13 cellular contexts compared by ENCODE assay signal in the genomic region with DNA sequence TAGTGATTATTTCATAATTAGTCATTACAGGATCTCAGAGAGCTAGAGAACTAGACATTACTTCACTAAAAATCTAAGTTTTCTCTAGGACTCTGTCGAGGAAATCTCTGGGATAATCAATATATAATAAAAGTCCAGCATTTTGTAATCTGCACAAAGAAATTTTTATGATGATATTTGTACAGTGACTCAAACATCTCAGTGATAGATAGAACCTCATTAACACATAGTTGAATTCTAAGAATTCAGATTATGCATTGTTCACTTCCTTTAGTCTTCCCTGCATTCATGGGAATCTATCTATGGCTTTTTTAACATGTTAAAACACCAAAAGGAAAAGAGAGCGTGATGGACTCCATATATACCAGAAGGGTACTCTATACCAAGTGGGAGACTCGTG.
"Had no signal": no experiment of that assay in that cellular context is flagged by ENCODE, and none has a peak within 500 bp of the region (broad histone marks: within the 10 kb centered on the region; RNA-seq: fewer than 3 reads in every experiment).

No MANE protein-coding gene starts in this region.

- H3K9me3 ChIP-seq: gastrocnemius medialis, transverse colon had no signal

- H3K36me3 Mint-ChIP-seq: naive B cell had no signal

- H3K9me3 Mint-ChIP-seq: activated naive CD8-positive, alpha-beta T cell treated with anti-CD3 and anti-CD28 coated beads, Interleukin-2, amount 10 ng/mL, durations not matched to agents 7 days and 5 days; mesothelial cell of epicardium; naive B cell had no signal

- ATAC-seq: activated CD4-positive, alpha-beta T cell treated with anti-CD3 and anti-CD28 coated beads for 36 hours; activated CD8-positive, alpha-beta T cell treated with anti-CD3 and anti-CD28 coated beads, Interleukin-2, amount 10 ng/mL, durations not matched to agents 7 days and 5 days; gastrocnemius medialis had no signal

- H3K27ac Mint-ChIP-seq: activated CD4-positive, alpha-beta T cell treated with anti-CD3 and anti-CD28 coated beads for 36 hours; activated CD8-positive, alpha-beta T cell treated with anti-CD3 and anti-CD28 coated beads, Interleukin-2, amount 10 ng/mL, durations not matched to agents 7 days and 5 days; activated naive CD8-positive, alpha-beta T cell treated with anti-CD3 and anti-CD28 coated beads, Interleukin-2, amount 10 ng/mL, durations not matched to agents 7 days and 5 days; mesothelial cell of epicardium had no signal

- H3K27me3 Mint-ChIP-seq: activated CD4-positive, alpha-beta T cell treated with anti-CD3 and anti-CD28 coated beads for 36 hours; activated naive CD8-positive, alpha-beta T cell treated with anti-CD3 and anti-CD28 coated beads, Interleukin-2, amount 10 ng/mL, durations not matched to agents 7 days and 5 days; naive B cell had no signal

- H3K27me3 ChIP-seq: cardiac muscle cell, gastrocnemius medialis, transverse colon had no signal

- H3K4me3 Mint-ChIP-seq: activated CD4-positive, alpha-beta T cell treated with anti-CD3 and anti-CD28 coated beads for 36 hours; activated CD8-positive, alpha-beta T cell treated with anti-CD3 and anti-CD28 coated beads, Interleukin-2, amount 10 ng/mL, durations not matched to agents 7 days and 5 days; activated naive CD8-positive, alpha-beta T cell treated with anti-CD3 and anti-CD28 coated beads, Interleukin-2, amount 10 ng/mL, durations not matched to agents 7 days and 5 days; mesothelial cell of epicardium; naive B cell had no signal

- H3K27ac ChIP-seq: cardiac muscle cell, gastrocnemius medialis, WERI-Rb-1 had no signal

- DNase-seq: activated CD4-positive, alpha-beta T cell treated with anti-CD3 and anti-CD28 coated beads for 36 hours; activated CD8-positive, alpha-beta memory T cell treated with anti-CD3 and anti-CD28 coated beads, Interleukin-2, amount 50 U/mL, for 48 hours; activated CD8-positive, alpha-beta T cell treated with anti-CD3 and anti-CD28 coated beads, Interleukin-2, amount 10 ng/mL, durations not matched to agents 7 days and 5 days; activated naive CD8-positive, alpha-beta T cell treated with anti-CD3 and anti-CD28 coated beads, Interleukin-2, amount 10 ng/mL, durations not matched to agents 7 days and 5 days; gastrocnemius medialis; naive B cell; stimulated activated naive CD4-positive, alpha-beta T cell; T-helper 1 cell; transverse colon; WERI-Rb-1 had no signal

- H3K36me3 ChIP-seq: cardiac muscle cell, gastrocnemius medialis, transverse colon, WERI-Rb-1 had no signal

- H3K4me3 ChIP-seq: cardiac muscle cell, gastrocnemius medialis, transverse colon had no signal

- FAIRE-seq: keratinocyte had no signal
